ENCODE assay signal across 2 cellular contexts in the genomic region with DNA sequence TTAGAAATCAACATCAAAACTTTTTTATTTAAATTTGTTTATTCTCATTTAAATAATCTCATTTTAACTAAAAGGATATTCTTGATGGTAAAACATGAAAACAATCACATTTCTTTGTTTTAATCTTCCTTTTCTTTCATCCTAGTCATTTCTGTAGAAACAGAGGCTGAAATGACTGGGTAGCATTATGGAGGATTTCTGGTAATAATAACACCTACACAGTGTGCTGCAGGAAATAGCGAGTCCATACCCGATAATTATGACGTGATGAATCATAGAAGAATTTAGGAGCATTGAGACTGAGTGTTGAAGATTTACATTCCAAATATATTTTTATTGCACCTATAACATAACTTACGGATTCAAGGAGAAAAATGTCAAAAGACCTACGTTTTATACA.
TF ChIP-seq lines count a peak whose summit lies in the region.

No MANE protein-coding gene starts in this region.

TF ChIP-seq in K562, 482 proteins besides CTCF, POLR2A, EP300 and RAD21:
- TF ChIP-seq NFIX (CRISPR knock-in tag; IDR thresholded peaks at IDR 0.05; ENCODE audit: low read depth), result no peak
TF ChIP-seq in K562: peak in this region for 0.

TF ChIP-seq in HepG2, 621 proteins besides CTCF, POLR2A, EP300 and RAD21:
- TF ChIP-seq ZIK1 (CRISPR knock-in tag; IDR thresholded peaks at IDR 0.05; ENCODE audit: borderline replicate concordance, low read depth), result no peak
- TF ChIP-seq CENPX (CRISPR knock-in tag; IDR thresholded peaks at IDR 0.05), result no peak
- no peak for TF ChIP-seq ZMYM4 (CRISPR knock-in tag; IDR thresholded peaks at IDR 0.05)
- TF ChIP-seq HDAC1 (CRISPR knock-in tag; IDR thresholded peaks at IDR 0.05), result no peak
- no peak for TF ChIP-seq SP4 (CRISPR knock-in tag; IDR thresholded peaks at IDR 0.05)
- TF ChIP-seq, protein P1, sequence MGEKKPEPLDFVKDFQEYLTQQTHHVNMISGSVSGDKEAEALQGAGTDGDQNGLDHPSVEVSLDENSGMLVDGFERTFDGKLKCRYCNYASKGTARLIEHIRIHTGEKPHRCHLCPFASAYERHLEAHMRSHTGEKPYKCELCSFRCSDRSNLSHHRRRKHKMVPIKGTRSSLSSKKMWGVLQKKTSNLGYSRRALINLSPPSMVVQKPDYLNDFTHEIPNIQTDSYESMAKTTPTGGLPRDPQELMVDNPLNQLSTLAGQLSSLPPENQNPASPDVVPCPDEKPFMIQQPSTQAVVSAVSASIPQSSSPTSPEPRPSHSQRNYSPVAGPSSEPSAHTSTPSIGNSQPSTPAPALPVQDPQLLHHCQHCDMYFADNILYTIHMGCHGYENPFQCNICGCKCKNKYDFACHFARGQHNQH (CRISPR knock-in tag; IDR thresholded peaks at IDR 0.05), result no peak
- TF ChIP-seq, protein P2, sequence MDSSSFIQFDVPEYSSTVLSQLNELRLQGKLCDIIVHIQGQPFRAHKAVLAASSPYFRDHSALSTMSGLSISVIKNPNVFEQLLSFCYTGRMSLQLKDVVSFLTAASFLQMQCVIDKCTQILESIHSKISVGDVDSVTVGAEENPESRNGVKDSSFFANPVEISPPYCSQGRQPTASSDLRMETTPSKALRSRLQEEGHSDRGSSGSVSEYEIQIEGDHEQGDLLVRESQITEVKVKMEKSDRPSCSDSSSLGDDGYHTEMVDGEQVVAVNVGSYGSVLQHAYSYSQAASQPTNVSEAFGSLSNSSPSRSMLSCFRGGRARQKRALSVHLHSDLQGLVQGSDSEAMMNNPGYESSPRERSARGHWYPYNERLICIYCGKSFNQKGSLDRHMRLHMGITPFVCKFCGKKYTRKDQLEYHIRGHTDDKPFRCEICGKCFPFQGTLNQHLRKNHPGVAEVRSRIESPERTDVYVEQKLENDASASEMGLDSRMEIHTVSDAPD (CRISPR knock-in tag; IDR thresholded peaks at IDR 0.05), result no peak
- TF ChIP-seq MXD4 (CRISPR knock-in tag; IDR thresholded peaks at IDR 0.05), result no peak
